8 cellular contexts compared by ENCODE assay signal in the genomic region with DNA sequence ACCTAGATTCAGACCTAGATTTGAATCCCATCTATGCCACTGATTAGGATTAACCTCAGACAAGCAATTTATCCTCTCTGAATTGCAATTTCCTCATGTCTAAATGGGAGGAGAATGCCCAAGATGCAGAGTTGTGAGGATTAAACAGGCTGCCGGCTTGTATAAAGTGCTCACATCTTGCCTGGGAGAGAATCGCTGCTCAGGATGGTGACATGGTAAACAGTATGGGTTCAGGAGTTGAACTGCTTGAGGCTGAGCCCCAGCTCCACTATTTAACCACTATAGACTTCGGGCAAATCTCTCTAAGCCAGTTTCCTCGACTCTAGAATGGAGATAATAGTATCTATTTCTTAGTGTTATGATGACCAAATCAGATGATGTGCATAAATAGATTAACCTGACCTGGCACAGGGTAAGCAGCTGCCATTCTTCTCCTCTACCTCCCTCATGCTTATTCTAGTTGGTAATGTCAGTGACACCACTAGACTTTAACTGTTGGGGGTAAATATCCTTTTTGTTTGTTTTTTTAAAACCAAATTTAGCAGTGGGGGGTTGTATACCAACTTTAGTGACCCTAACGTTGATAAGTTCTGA. TPM values are rescaled to one million over a fixed set of nuclear protein-coding genes. Genes with fewer than 3 reads are reported as not detected.
A peak's percentile ranks its signal among the peaks of the same experiment; 100 is the strongest.
DNase-seq lines count a peak whose midpoint lies in the region; ATAC-seq and TF ChIP-seq lines count a peak whose summit lies in the region.

No MANE protein-coding gene starts in this region.

- no peaks in the 10 kb centered on the region for H3K27me3 ChIP-seq in CD4-positive, alpha-beta T cell (ENCODE audit: control insufficient read depth, insufficient read depth, low read length)
- peaks cover 10% of the 10 kb centered on the region for H3K27me3 ChIP-seq in Loucy (ENCODE audit: insufficient read depth, low read length, poor library complexity, severe bottlenecking)

- no peaks in the 10 kb centered on the region for H3K9me3 ChIP-seq in CD4-positive, alpha-beta T cell (ENCODE audit: control insufficient read depth, low read length)
- H3K9me3 ChIP-seq in Loucy (ENCODE audit: insufficient read depth, low read depth, low read length) = no peaks in the 10 kb centered on the region

- H3K4me1 Mint-ChIP-seq in CD4-positive, alpha-beta T cell (ENCODE audit: low read depth) = peaks cover 25% of the 10 kb centered on the region
- peaks cover 22 to 23% of the 10 kb centered on the region in 2 donors for H3K4me1 Mint-ChIP-seq in natural killer cell treated with Interleukin-12 subunit alpha and Interleukin-12 subunit beta and Interleukin-15 and Interleukin-18, amount 100 ng/mL, for 72 hours (ENCODE audit: low read depth in 2 of 2)

- POLR2A ChIA-PET in CD4-positive, alpha-beta T cell (lab: Charles Lee) = interaction anchor here (0.6 to 3.2 kb wide), 36 partner anchors 9 to 1330 kb away, joined by 3 to 58 read pairs (median 8); a partner anchor contains a TSS

- peaks cover 28% of the 10 kb centered on the region for H4K20me1 ChIP-seq in Loucy (ENCODE audit: insufficient read depth, low read length, poor library complexity, severe bottlenecking)

- H3K9ac ChIP-seq in Loucy (ENCODE audit: low read depth, low read length, poor library complexity, severe bottlenecking) = peak overlapping the region; percentile 70

- H3F3A ChIP-seq in Loucy (ENCODE audit: low read depth) = peaks cover 2% of the 10 kb centered on the region; the same call in 1 of the 2 replicates

- CTCF ChIA-PET in CD4-positive, alpha-beta T cell (lab: Charles Lee) = interaction anchor here (0.6 to 2.3 kb wide), 21 partner anchors 9 to 487 kb away, joined by 3 to 20 read pairs (median 6); a partner anchor contains a TSS

- peak overlapping the region; percentile 91 for H2AFZ ChIP-seq in Loucy (ENCODE audit: low read length)

- TF ChIP-seq CTCF in CD4-positive, alpha-beta T cell (IDR thresholded peaks at IDR 0.05) = no peak
- no peak for TF ChIP-seq CTCF in Loucy (conservative IDR thresholded peaks at IDR 0.05; ENCODE audit: low read length)

- H3K4me3 Mint-ChIP-seq in CD4-positive, alpha-beta T cell = peak overlapping the region; percentile 96
- peak overlapping the region; percentile 88 for H3K4me3 Mint-ChIP-seq in natural killer cell treated with Interleukin-12 subunit alpha and Interleukin-12 subunit beta and Interleukin-15 and Interleukin-18, amount 100 ng/mL, for 72 hours

- peaks cover 35% of the 10 kb centered on the region for H3K79me2 ChIP-seq in Loucy (ENCODE audit: insufficient read depth, low read length)

- H3K27ac Mint-ChIP-seq in CD4-positive, alpha-beta T cell = peak overlapping the region; percentile 95
- H3K27ac Mint-ChIP-seq in natural killer cell treated with Interleukin-12 subunit alpha and Interleukin-12 subunit beta and Interleukin-15 and Interleukin-18, amount 100 ng/mL, for 72 hours = peak overlapping the region; percentile 95 to 96

- no peak overlapping the region for H3K27ac ChIP-seq in CD4-positive, alpha-beta T cell (ENCODE audit: low read depth, low read length)
- peak overlapping the region; percentile 87 for H3K27ac ChIP-seq in cingulate gyrus (ENCODE audit: low read depth, low read length)

- no peak for DNase-seq in CD4-positive, alpha-beta T cell
- no peak for DNase-seq in natural killer cell treated with Interleukin-12 subunit alpha and Interleukin-12 subunit beta and Interleukin-15 and Interleukin-18, amount 100 ng/mL, for 72 hours (ENCODE audit: low spot score)
- DNase-seq in cerebellar nuclear complex (lab: John Stamatoyannopoulos, UW) (no peak), GM19240 (ENCODE audit: insufficient read length, low spot score) (no peak), nucleus accumbens (lab: John Stamatoyannopoulos, UW) (no peak)

- peaks cover 55% of the 10 kb centered on the region for H3K36me3 Mint-ChIP-seq in CD4-positive, alpha-beta T cell (ENCODE audit: low read depth)
- H3K36me3 Mint-ChIP-seq in natural killer cell treated with Interleukin-12 subunit alpha and Interleukin-12 subunit beta and Interleukin-15 and Interleukin-18, amount 100 ng/mL, for 72 hours = peaks cover 19% of the 10 kb centered on the region

- no peaks in the 10 kb centered on the region for H3K9me2 ChIP-seq in Loucy (replicated peaks; ENCODE audit: low read depth, low read length)

- no peaks in the 10 kb centered on the region for H3K27me3 Mint-ChIP-seq in CD4-positive, alpha-beta T cell
- H3K27me3 Mint-ChIP-seq in natural killer cell treated with Interleukin-12 subunit alpha and Interleukin-12 subunit beta and Interleukin-15 and Interleukin-18, amount 100 ng/mL, for 72 hours = no peaks in the 10 kb centered on the region

- intact Hi-C loops in CD4-positive, alpha-beta T cell (cut with DNase I, micrococcal nuclease) = loop anchor here (2.0 to 10.0 kb wide), 4 partner anchors 33 to 1017 kb away; a partner anchor contains a TSS

- peaks cover 24% of the 10 kb centered on the region; the same call in 1 of the 2 replicates for H3K36me3 ChIP-seq in Loucy (ENCODE audit: insufficient read depth, low read length)

- ATAC-seq in CD4-positive, alpha-beta T cell (ENCODE audit: poor library complexity) = no peak
- ATAC-seq in natural killer cell treated with Interleukin-12 subunit alpha and Interleukin-12 subunit beta and Interleukin-15 and Interleukin-18, amount 100 ng/mL, for 72 hours = no peak
- no peak for ATAC-seq in HG02763 (IDR thresholded peaks at IDR 0.05; ENCODE audit: unreplicated experiment)

- peak overlapping the region; percentile 83 for H3K4me2 ChIP-seq in Loucy (ENCODE audit: low read depth, low read length, poor library complexity, severe bottlenecking)

- peaks cover 22% of the 10 kb centered on the region for H3K4me1 ChIP-seq in Loucy (ENCODE audit: insufficient read depth, low read length, poor library complexity, severe bottlenecking)

- H3K4me3 ChIP-seq in Loucy (ENCODE audit: low read length, poor library complexity, severe bottlenecking) = peak overlapping the region; percentile 72

- H3K9me3 Mint-ChIP-seq in CD4-positive, alpha-beta T cell = no peaks in the 10 kb centered on the region
- H3K9me3 Mint-ChIP-seq in natural killer cell treated with Interleukin-12 subunit alpha and Interleukin-12 subunit beta and Interleukin-15 and Interleukin-18, amount 100 ng/mL, for 72 hours = no peaks in the 10 kb centered on the region

RNA-seq across cellular contexts. Expression of a gene that starts 0.7 kb away (rescaled TPM):
- 1,000 to 10,000 TPM; 1,923 to 1,951 TPM for total RNA-seq in CD4-positive, alpha-beta T cell
- total RNA-seq in natural killer cell treated with Interleukin-12 subunit alpha and Interleukin-12 subunit beta and Interleukin-15 and Interleukin-18, amount 100 ng/mL, for 72 hours = 100 to 1,000 TPM; 619 to 763 TPM

RNA-seq across cellular contexts. Expression of a gene that starts 9.1 kb away (rescaled TPM):
- total RNA-seq in CD4-positive, alpha-beta T cell = 10 to 100 TPM; 23.0 to 24.7 TPM
- total RNA-seq in natural killer cell treated with Interleukin-12 subunit alpha and Interleukin-12 subunit beta and Interleukin-15 and Interleukin-18, amount 100 ng/mL, for 72 hours = 10 to 100 TPM; 65.0 to 82.7 TPM

RNA-seq across cellular contexts. Expression of a gene that starts 17.1 kb away (rescaled TPM):
- 10 to 100 TPM; 11.6 to 11.7 TPM for total RNA-seq in CD4-positive, alpha-beta T cell
- 10 to 100 TPM; 17.9 to 19.0 TPM for total RNA-seq in natural killer cell treated with Interleukin-12 subunit alpha and Interleukin-12 subunit beta and Interleukin-15 and Interleukin-18, amount 100 ng/mL, for 72 hours

RNA-seq across cellular contexts. Expression of a gene that starts 17.6 kb away (rescaled TPM):
- under 1 TPM in 1 of 2 experiments, not detected in 1; 0.20 TPM for total RNA-seq in CD4-positive, alpha-beta T cell
- total RNA-seq in natural killer cell treated with Interleukin-12 subunit alpha and Interleukin-12 subunit beta and Interleukin-15 and Interleukin-18, amount 100 ng/mL, for 72 hours = 1 to 10 TPM in 1 of 2 donors, under 1 TPM in 1; 0.55 to 1.3 TPM

RNA-seq across cellular contexts. Expression of a gene that starts 24.7 kb away (rescaled TPM):
- 10 to 100 TPM; 27.5 to 27.6 TPM for total RNA-seq in CD4-positive, alpha-beta T cell
- 10 to 100 TPM in 1 of 2 donors, 1 to 10 TPM in 1; 9.0 to 19.0 TPM for total RNA-seq in natural killer cell treated with Interleukin-12 subunit alpha and Interleukin-12 subunit beta and Interleukin-15 and Interleukin-18, amount 100 ng/mL, for 72 hours
